In genomic region chr19:17475541-17476115, GRCh38 we compare ENCODE assay signal across 10 cellular contexts. TPM values are rescaled to one million over a fixed set of nuclear protein-coding genes. Genes with fewer than 3 reads are reported as not detected.
DNase-seq lines count a peak whose midpoint lies in the region; TF ChIP-seq lines count a peak whose summit lies in the region.
"Had no signal": no experiment of that assay in that cellular context is flagged by ENCODE, and none has a peak within 500 bp of the region (broad histone marks: within the 10 kb centered on the region; RNA-seq: fewer than 3 reads in every experiment).

No MANE protein-coding gene starts in this region.

- no peak overlapping the region for H3K4me3 Mint-ChIP-seq in osteocyte (ENCODE audit: unreplicated experiment)
- H3K4me3 Mint-ChIP-seq: activated naive CD8-positive, alpha-beta T cell treated with anti-CD3 and anti-CD28 coated beads, Interleukin-2, amount 10 ng/mL, durations not matched to agents 7 days and 5 days; natural killer cell treated with Interleukin-12 subunit alpha and Interleukin-12 subunit beta and Interleukin-15 and Interleukin-18, amount 100 ng/mL, for 72 hours had no signal

- H3K27ac Mint-ChIP-seq in osteocyte (ENCODE audit: unreplicated experiment): peak overlapping the region; percentile 33
- H3K27ac Mint-ChIP-seq: activated naive CD8-positive, alpha-beta T cell treated with anti-CD3 and anti-CD28 coated beads, Interleukin-2, amount 10 ng/mL, durations not matched to agents 7 days and 5 days; natural killer cell treated with Interleukin-12 subunit alpha and Interleukin-12 subunit beta and Interleukin-15 and Interleukin-18, amount 100 ng/mL, for 72 hours had no signal

- no peaks in the 10 kb centered on the region for H3K36me3 Mint-ChIP-seq in osteocyte (ENCODE audit: unreplicated experiment)
- H3K36me3 Mint-ChIP-seq: activated naive CD8-positive, alpha-beta T cell treated with anti-CD3 and anti-CD28 coated beads, Interleukin-2, amount 10 ng/mL, durations not matched to agents 7 days and 5 days; natural killer cell treated with Interleukin-12 subunit alpha and Interleukin-12 subunit beta and Interleukin-15 and Interleukin-18, amount 100 ng/mL, for 72 hours had no signal

- no peak overlapping the region for H3K4me3 ChIP-seq in foreskin fibroblast (ENCODE audit: low read depth in 1 of 2, low read length in 2 of 2)

- H3K27me3 Mint-ChIP-seq in osteocyte (ENCODE audit: unreplicated experiment): no peaks in the 10 kb centered on the region
- H3K27me3 Mint-ChIP-seq: natural killer cell treated with Interleukin-12 subunit alpha and Interleukin-12 subunit beta and Interleukin-15 and Interleukin-18, amount 100 ng/mL, for 72 hours had no signal

- peaks cover 45% of the 10 kb centered on the region for H3K4me1 Mint-ChIP-seq in osteocyte (ENCODE audit: unreplicated experiment)

- TF ChIP-seq CTCF in foreskin fibroblast (IDR thresholded peaks at IDR 0.05; ENCODE audit: low read depth, low read length) (no peak), osteocyte (IDR thresholded peaks at IDR 0.05) (no peak)

- DNase-seq in DMS 273 (lab: John Stamatoyannopoulos, UW; ENCODE audit: unreplicated experiment): peak; percentile 50
- DNase-seq in SK-MEL-5 (ENCODE audit: low read depth, low spot score): peak; percentile 98
- peak; percentile 65 to 72 for DNase-seq in foreskin fibroblast
- DNase-seq in osteocyte (ENCODE audit: extremely low spot score, unreplicated experiment): no peak
- DNase-seq in SK-N-DZ (ENCODE audit: low spot score): no peak
- DNase-seq in NCI-H345 treated with DMSO at 0.1 percent for 48 hours (lab: John Stamatoyannopoulos, UW; ENCODE audit: unreplicated experiment): no peak
- no peak for DNase-seq in effector CD8-positive, alpha-beta T cell (lab: John Stamatoyannopoulos, UW)
- no peak for DNase-seq in stimulated activated CD4-positive, alpha-beta T cell treated with anti-CD3 and anti-CD28 coated beads, Interleukin-2, amount 100 ng/mL, for 48 hours
- DNase-seq: activated naive CD8-positive, alpha-beta T cell treated with anti-CD3 and anti-CD28 coated beads, Interleukin-2, amount 10 ng/mL, durations not matched to agents 7 days and 5 days had no signal

- H3K9me3 Mint-ChIP-seq in osteocyte (ENCODE audit: unreplicated experiment): no peaks in the 10 kb centered on the region
- H3K9me3 Mint-ChIP-seq: activated naive CD8-positive, alpha-beta T cell treated with anti-CD3 and anti-CD28 coated beads, Interleukin-2, amount 10 ng/mL, durations not matched to agents 7 days and 5 days; natural killer cell treated with Interleukin-12 subunit alpha and Interleukin-12 subunit beta and Interleukin-15 and Interleukin-18, amount 100 ng/mL, for 72 hours had no signal

- in situ Hi-C loops in SK-MEL-5 (cut with HindIII; ENCODE audit: low pct_unique_long_range_greater_than_20kb, low sequenced_read_pairs): no loop called here

RNA-seq across cellular contexts. Expression of gene SLC27A1, which starts 5.3 kb away (rescaled TPM):
- total RNA-seq in SK-MEL-5 (2014; rRNA removed; shearing (Covaris generic)): 12.2 and 16.6 TPM in 2 replicates
- polyA plus RNA-seq in SK-MEL-5 (2015; cell fraction: cytosol; rRNA removed): 41.7 and 47.9 TPM in 2 replicates
- 67.5 and 68.9 TPM in 2 replicates for polyA plus RNA-seq in SK-MEL-5 (2015; cell fraction: nucleus; rRNA removed)
- 12.5 and 14.8 TPM in 2 replicates for total RNA-seq in osteocyte
- polyA plus RNA-seq in SK-N-DZ (2014; cell fraction: cytosol; rRNA removed): 3.6 and 5.5 TPM in 2 replicates
- 10.8 and 19.5 TPM in 2 replicates for polyA plus RNA-seq in SK-N-DZ (2014; cell fraction: nucleus; rRNA removed)

RNA-seq across cellular contexts. Expression of gene NXNL1, which starts 14.9 kb away (rescaled TPM):
- total RNA-seq in SK-MEL-5 (2014; rRNA removed; shearing (Covaris generic)): not detected in 2 replicates
- polyA plus RNA-seq in SK-MEL-5 (2015; cell fraction: cytosol; rRNA removed): not detected in 2 replicates
- polyA plus RNA-seq in SK-MEL-5 (2015; cell fraction: nucleus; rRNA removed): 0.35 TPM in 1 of 2 replicates, not detected in the other
- not detected in 2 replicates for total RNA-seq in osteocyte
- polyA plus RNA-seq in SK-N-DZ (2014; cell fraction: cytosol; rRNA removed): not detected in 2 replicates
- not detected in 2 replicates for polyA plus RNA-seq in SK-N-DZ (2014; cell fraction: nucleus; rRNA removed)
- total RNA-seq: activated naive CD8-positive, alpha-beta T cell treated with anti-CD3 and anti-CD28 coated beads, Interleukin-2, amount 10 ng/mL, durations not matched to agents 7 days and 5 days; natural killer cell treated with Interleukin-12 subunit alpha and Interleukin-12 subunit beta and Interleukin-15 and Interleukin-18, amount 100 ng/mL, for 72 hours had no signal

RNA-seq across cellular contexts. Expression of gene TMEM221, which starts 27.2 kb away (rescaled TPM):
- 0.08 TPM in 1 of 2 replicates, not detected in the other for total RNA-seq in SK-MEL-5 (2014; rRNA removed; shearing (Covaris generic))
- 0.05 and 0.08 TPM in 2 replicates for polyA plus RNA-seq in SK-MEL-5 (2015; cell fraction: cytosol; rRNA removed)
- not detected in 2 replicates for polyA plus RNA-seq in SK-MEL-5 (2015; cell fraction: nucleus; rRNA removed)
- 0.30 and 0.55 TPM in 2 replicates for total RNA-seq in osteocyte
- polyA plus RNA-seq in SK-N-DZ (2014; cell fraction: cytosol; rRNA removed): 0.07 and 0.25 TPM in 2 replicates
- not detected in 2 replicates for polyA plus RNA-seq in SK-N-DZ (2014; cell fraction: nucleus; rRNA removed)
- total RNA-seq: activated naive CD8-positive, alpha-beta T cell treated with anti-CD3 and anti-CD28 coated beads, Interleukin-2, amount 10 ng/mL, durations not matched to agents 7 days and 5 days; natural killer cell treated with Interleukin-12 subunit alpha and Interleukin-12 subunit beta and Interleukin-15 and Interleukin-18, amount 100 ng/mL, for 72 hours had no signal

RNA-seq across cellular contexts. Expression of gene PGLS, which starts 35.8 kb away (rescaled TPM):
- 58.6 and 59.2 TPM in 2 replicates for total RNA-seq in SK-MEL-5 (2014; rRNA removed; shearing (Covaris generic))
- 117 and 173 TPM in 2 replicates for polyA plus RNA-seq in SK-MEL-5 (2015; cell fraction: cytosol; rRNA removed)
- 57.2 and 80.3 TPM in 2 replicates for polyA plus RNA-seq in SK-MEL-5 (2015; cell fraction: nucleus; rRNA removed)
- 112 and 115 TPM in 2 replicates for total RNA-seq in osteocyte
- polyA plus RNA-seq in SK-N-DZ (2014; cell fraction: cytosol; rRNA removed): 50.8 and 54.2 TPM in 2 replicates
- polyA plus RNA-seq in SK-N-DZ (2014; cell fraction: nucleus; rRNA removed): 40.2 and 48.6 TPM in 2 replicates

RNA-seq across cellular contexts. Expression of gene MVB12A, which starts 55.8 kb away (rescaled TPM):
- total RNA-seq in SK-MEL-5 (2014; rRNA removed; shearing (Covaris generic)): 53.4 and 59.8 TPM in 2 replicates
- 78.4 and 93.3 TPM in 2 replicates for polyA plus RNA-seq in SK-MEL-5 (2015; cell fraction: cytosol; rRNA removed)
- polyA plus RNA-seq in SK-MEL-5 (2015; cell fraction: nucleus; rRNA removed): 19.4 and 28.0 TPM in 2 replicates
- 59.2 and 63.2 TPM in 2 replicates for total RNA-seq in osteocyte
- polyA plus RNA-seq in SK-N-DZ (2014; cell fraction: cytosol; rRNA removed): 149 and 153 TPM in 2 replicates
- 92.8 and 117 TPM in 2 replicates for polyA plus RNA-seq in SK-N-DZ (2014; cell fraction: nucleus; rRNA removed)

Comparison
In these comparisons a context has a peak if more than half of its experiments do, and no peak if none do; other contexts are left out.
1. DNase-seq: peak in DMS 273 (single experiment), SK-MEL-5 (single experiment) and foreskin fibroblast (2 of 2); none in osteocyte (single experiment), SK-N-DZ (single experiment), NCI-H345 treated with DMSO at 0.1 percent for 48 hours (single experiment), effector CD8-positive, alpha-beta T cell (single experiment) and stimulated activated CD4-positive, alpha-beta T cell treated with anti-CD3 and anti-CD28 coated beads, Interleukin-2, amount 100 ng/mL, for 48 hours (0 of 2).